ENCODE assay signal across 7 cellular contexts in genomic region chr7:107579546-107579880, GRCh38. TPM values are rescaled to one million over a fixed set of nuclear protein-coding genes. Genes with fewer than 3 reads are reported as not detected.
DNase-seq lines count a peak whose midpoint lies in the region; ATAC-seq and TF ChIP-seq lines count a peak whose summit lies in the region.

No MANE protein-coding gene starts in this region.

- peak overlapping the region; percentile 90 for H3K4me3 Mint-ChIP-seq in HFFc6

- H3K9me3 ChIP-seq in cardiac muscle cell (ENCODE audit: low read depth), result no peaks in the 10 kb centered on the region
- H3K9me3 ChIP-seq in sigmoid colon, result no peaks in the 10 kb centered on the region

- DNase-seq in HFFc6 (no peak), SW480 (ENCODE audit: low spot score) (peak; percentile 78), cardiac muscle cell (ENCODE audit: low read depth in 1 of 2, low spot score in 1 of 2) (no peak), sigmoid colon (no peak), NCI-H1930 (lab: John Stamatoyannopoulos, UW) (no peak), NCI-H1417 treated with DMSO at 0.1 percent for 48 hours (lab: John Stamatoyannopoulos, UW) (no peak)

- WGBS in sigmoid colon, 2 donors, result 3 to 4% methylated on average over 9 of the region's 9 CpGs

- peaks cover 30% of the 10 kb centered on the region for H3K4me1 Mint-ChIP-seq in HFFc6 (ENCODE audit: low read depth)

- H3K36me3 ChIP-seq in cardiac muscle cell (peaks cover 20% of the 10 kb centered on the region), sigmoid colon (peaks cover 0 to 31% (median 2%) of the 10 kb centered on the region in 4 donors)

- H3K27me3 Mint-ChIP-seq in HFFc6 (ENCODE audit: insufficient read depth), result peaks cover 2% of the 10 kb centered on the region; the same call in 1 of the 2 replicates

- peak overlapping the region; percentile 95 for H3K27ac Mint-ChIP-seq in HFFc6

- ATAC-seq in GM21526 (IDR thresholded peaks at IDR 0.05; ENCODE audit: low FRiP score, unreplicated experiment), result no peak

- no peak for TF ChIP-seq EP300 in sigmoid colon (IDR thresholded peaks at IDR 0.05)

- no peaks in the 10 kb centered on the region for H3K27me3 ChIP-seq in cardiac muscle cell
- H3K27me3 ChIP-seq in sigmoid colon, result no peaks in the 10 kb centered on the region

- no peaks in the 10 kb centered on the region for H3K9me3 Mint-ChIP-seq in HFFc6

- peaks cover 8% of the 10 kb centered on the region; the same call in 1 of the 2 replicates for H3K36me3 Mint-ChIP-seq in HFFc6 (ENCODE audit: low read depth)

- no peak for TF ChIP-seq CTCF in HFFc6 (IDR thresholded peaks at IDR 0.05)
- TF ChIP-seq CTCF in cardiac muscle cell (IDR thresholded peaks at IDR 0.05; ENCODE audit: low read depth, low read length), result no peak
- no peak for TF ChIP-seq CTCF in sigmoid colon (IDR thresholded peaks at IDR 0.05)

- no peak for TF ChIP-seq POLR2A in sigmoid colon (IDR thresholded peaks at IDR 0.05)

- H3K4me3 ChIP-seq in cardiac muscle cell (peak overlapping the region; percentile 67), sigmoid colon (peak overlapping the region; percentile 60 to 92 (median 75))

- H3K4me1 ChIP-seq in cardiac muscle cell (ENCODE audit: low read depth), result peaks cover 10% of the 10 kb centered on the region
- H3K4me1 ChIP-seq in sigmoid colon, result peaks cover 0 to 39% (median 25%) of the 10 kb centered on the region in 4 donors

- H3K27ac ChIP-seq in cardiac muscle cell, result peak overlapping the region; percentile 93
- H3K27ac ChIP-seq in sigmoid colon, result peak overlapping the region; percentile 92 to 96 (median 94)

- intact Hi-C loops in sigmoid colon (cut with DNase I), result no loop called here

RNA-seq across cellular contexts. Expression of gene BCAP29, which starts 0.5 kb away (rescaled TPM):
- 10 to 100 TPM; 70.7 to 92.2 (median 89.0) TPM for total RNA-seq in HFFc6 (2021; fragmentation: NEBNext Ultra II Directional; extraction: Animal tissue kit (Norgen Biotek cat#: 25700))
- total RNA-seq in cardiac muscle cell (27.6 and 44.2 TPM in 2 replicates), sigmoid colon (100 to 1,000 TPM; 104 to 173 (median 137) TPM)
- polyA plus RNA-seq in cardiac muscle cell (35.9 and 36.6 TPM in 2 replicates), sigmoid colon (10 to 100 TPM; 15.6 to 38.2 (median 19.9) TPM)

RNA-seq across cellular contexts. Expression of gene DUS4L, which starts 15.7 kb away (rescaled TPM):
- 1 to 10 TPM; 4.9 to 8.0 (median 6.3) TPM for total RNA-seq in HFFc6 (2021; fragmentation: NEBNext Ultra II Directional; extraction: Animal tissue kit (Norgen Biotek cat#: 25700))
- 19.2 and 22.5 TPM in 2 replicates for total RNA-seq in cardiac muscle cell
- polyA plus RNA-seq in cardiac muscle cell, result 12.8 and 17.4 TPM in 2 replicates
- 10 to 100 TPM in 1 of 4 donors, 1 to 10 TPM in 3; 5.4 to 10.3 (median 8.3) TPM for total RNA-seq in sigmoid colon
- polyA plus RNA-seq in sigmoid colon, result 1 to 10 TPM; 3.2 to 5.4 (median 4.3) TPM

RNA-seq across cellular contexts. Expression of gene COG5, which starts 15.8 kb away (rescaled TPM):
- 10 to 100 TPM; 25.6 to 34.8 (median 31.6) TPM for total RNA-seq in HFFc6 (2021; fragmentation: NEBNext Ultra II Directional; extraction: Animal tissue kit (Norgen Biotek cat#: 25700))
- total RNA-seq in cardiac muscle cell, result 63.1 and 69.1 TPM in 2 replicates
- 20.4 and 26.2 TPM in 2 replicates for polyA plus RNA-seq in cardiac muscle cell
- 10 to 100 TPM; 26.8 to 73.4 (median 30.2) TPM for total RNA-seq in sigmoid colon
- 10 to 100 TPM; 11.0 to 27.6 (median 15.7) TPM for polyA plus RNA-seq in sigmoid colon
